Comparison of ENCODE assay signal across 17 cellular contexts in the genomic region with DNA sequence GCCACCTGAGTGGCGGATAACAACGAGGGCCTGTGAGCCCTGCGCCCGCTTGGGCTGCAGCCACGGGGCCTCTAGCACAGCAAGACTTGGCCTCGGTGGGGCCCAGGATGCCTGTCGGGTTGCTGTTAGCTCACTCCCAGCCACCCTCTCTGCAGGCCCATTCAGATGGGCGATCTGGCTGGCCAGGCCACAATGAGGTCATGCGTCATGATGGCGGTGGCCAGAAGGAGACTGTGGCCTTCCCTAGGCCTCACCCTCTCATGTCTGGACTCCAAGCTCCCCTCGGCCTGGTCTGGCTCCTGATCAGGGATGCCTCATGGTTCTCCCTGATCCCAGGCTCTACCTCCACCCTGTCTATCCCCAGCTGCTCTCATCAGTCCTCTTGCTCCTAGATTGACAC. TPM values are rescaled to one million over a fixed set of nuclear protein-coding genes. Genes with fewer than 3 reads are reported as not detected.
"Had no signal": no experiment of that assay in that cellular context is flagged by ENCODE, and none has a peak within 500 bp of the region (broad histone marks: within the 10 kb centered on the region; RNA-seq: fewer than 3 reads in every experiment).

No MANE protein-coding gene starts in this region.

- H3K27ac Mint-ChIP-seq: activated B cell treated with CpG ODN at 0.5 μM for 24 hours; activated CD4-positive, alpha-beta T cell treated with anti-CD3 and anti-CD28 coated beads, Interleukin-2, amount 10 ng/mL, durations not matched to agents 24 days and 14 days; activated naive CD4-positive, alpha-beta T cell treated with anti-CD3 and anti-CD28 coated beads, Interleukin-2, amount 10 ng/mL, durations not matched to agents 7 days and 5 days; immature natural killer cell; natural killer cell treated with Interleukin-12 subunit alpha and Interleukin-12 subunit beta and Interleukin-15 and Interleukin-18, amount 100 ng/mL, for 72 hours had no signal

- H3K27me3 ChIP-seq: stomach, tibial artery, vagina had no signal

- H3K4me1 ChIP-seq: tibial artery, vagina had no signal

- H3K4me3 Mint-ChIP-seq: activated B cell treated with CpG ODN at 0.5 μM for 24 hours; activated CD4-positive, alpha-beta T cell treated with anti-CD3 and anti-CD28 coated beads, Interleukin-2, amount 10 ng/mL, durations not matched to agents 24 days and 14 days; activated naive CD4-positive, alpha-beta T cell treated with anti-CD3 and anti-CD28 coated beads, Interleukin-2, amount 10 ng/mL, durations not matched to agents 7 days and 5 days; immature natural killer cell; natural killer cell treated with Interleukin-12 subunit alpha and Interleukin-12 subunit beta and Interleukin-15 and Interleukin-18, amount 100 ng/mL, for 72 hours had no signal

- H3K9me3 Mint-ChIP-seq: activated B cell treated with CpG ODN at 0.5 μM for 24 hours; activated CD4-positive, alpha-beta T cell treated with anti-CD3 and anti-CD28 coated beads, Interleukin-2, amount 10 ng/mL, durations not matched to agents 24 days and 14 days; activated naive CD4-positive, alpha-beta T cell treated with anti-CD3 and anti-CD28 coated beads, Interleukin-2, amount 10 ng/mL, durations not matched to agents 7 days and 5 days; immature natural killer cell; natural killer cell treated with Interleukin-12 subunit alpha and Interleukin-12 subunit beta and Interleukin-15 and Interleukin-18, amount 100 ng/mL, for 72 hours had no signal

- H3K4me3 ChIP-seq: lung, mucosa of descending colon, stomach, tibial artery, vagina had no signal

- ATAC-seq: left colon; natural killer cell treated with Interleukin-12 subunit alpha and Interleukin-12 subunit beta and Interleukin-15 and Interleukin-18, amount 100 ng/mL, for 72 hours had no signal

- H3K36me3 Mint-ChIP-seq: activated naive CD4-positive, alpha-beta T cell treated with anti-CD3 and anti-CD28 coated beads, Interleukin-2, amount 10 ng/mL, durations not matched to agents 7 days and 5 days; immature natural killer cell; natural killer cell treated with Interleukin-12 subunit alpha and Interleukin-12 subunit beta and Interleukin-15 and Interleukin-18, amount 100 ng/mL, for 72 hours had no signal

- H3K4me1 Mint-ChIP-seq: activated B cell treated with CpG ODN at 0.5 μM for 24 hours had no signal

- H3K9me3 ChIP-seq: mucosa of descending colon, stomach, tibial artery, vagina had no signal

- DNase-seq: activated B cell treated with CpG ODN at 0.5 μM for 24 hours; activated CD4-positive, alpha-beta T cell treated with anti-CD3 and anti-CD28 coated beads, Interleukin-2, amount 10 ng/mL, durations not matched to agents 24 days and 14 days; activated naive CD4-positive, alpha-beta T cell treated with anti-CD3 and anti-CD28 coated beads, Interleukin-2, amount 10 ng/mL, durations not matched to agents 7 days and 5 days; central memory CD4-positive, alpha-beta T cell; dermis blood vessel endothelial cell; glutamatergic neuron; immature natural killer cell; left colon; mucosa of descending colon; stimulated activated CD4-positive, alpha-beta T cell treated with anti-CD3 and anti-CD28 coated beads, Interleukin-4, amount 100 ng/mL, for 4 hours; stomach; T-helper 2 cell; tibial artery had no signal

- H3K27ac ChIP-seq: stomach, tibial artery, vagina had no signal

- H3K36me3 ChIP-seq: stomach, tibial artery, vagina had no signal

RNA-seq across cellular contexts. Expression of a gene that starts 35.8 kb away (rescaled TPM):
- total RNA-seq: activated B cell treated with CpG ODN at 0.5 μM for 24 hours; activated CD4-positive, alpha-beta T cell treated with anti-CD3 and anti-CD28 coated beads, Interleukin-2, amount 10 ng/mL, durations not matched to agents 24 days and 14 days; natural killer cell treated with Interleukin-12 subunit alpha and Interleukin-12 subunit beta and Interleukin-15 and Interleukin-18, amount 100 ng/mL, for 72 hours had no signal

RNA-seq across cellular contexts. Expression of a gene that starts 49.0 kb away (rescaled TPM):
- total RNA-seq: activated B cell treated with CpG ODN at 0.5 μM for 24 hours; activated CD4-positive, alpha-beta T cell treated with anti-CD3 and anti-CD28 coated beads, Interleukin-2, amount 10 ng/mL, durations not matched to agents 24 days and 14 days; dermis blood vessel endothelial cell; natural killer cell treated with Interleukin-12 subunit alpha and Interleukin-12 subunit beta and Interleukin-15 and Interleukin-18, amount 100 ng/mL, for 72 hours; osteocyte had no signal
